ENCODE assay signal across 18 cellular contexts in genomic region chr2:70630761-70631160, GRCh38.
DNase-seq lines count a peak whose midpoint lies in the region; ATAC-seq, FAIRE-seq and TF ChIP-seq lines count a peak whose summit lies in the region.
"Had no signal": no experiment of that assay in that cellular context is flagged by ENCODE, and none has a peak within 500 bp of the region (broad histone marks: within the 10 kb centered on the region; RNA-seq: fewer than 3 reads in every experiment).

No MANE protein-coding gene starts in this region.

- no peak for TF ChIP-seq RAD21 in K562 (CRISPR knock-in tag; conservative IDR thresholded peaks at IDR 0.05 in 1 of 2, IDR thresholded peaks at IDR 0.05 in 1 of 2)

- POLR2A ChIA-PET in K562 (lab: Yijun Ruan, JAX): no interaction called here

- H3K36me3 ChIP-seq in K562 (ENCODE audit: control insufficient read depth, insufficient read depth, low read length): no peaks in the 10 kb centered on the region
- H3K36me3 ChIP-seq: BLaER1 had no signal

- no peaks in the 10 kb centered on the region for H3K9me1 ChIP-seq in K562 (ENCODE audit: control insufficient read depth, insufficient read depth, low read length)

- H3K4me1 ChIP-seq in K562 (replicated peaks in 1 of 2; ENCODE audit: control insufficient read depth in 2 of 2, insufficient read depth in 2 of 2, low read length in 2 of 2): peaks cover 0 to 5% of the 10 kb centered on the region in 2 experiments; a peak in 3 of 5 replicates

- no peak overlapping the region for H3K9ac ChIP-seq in K562 (ENCODE audit: insufficient read depth in 1 of 2, low read depth in 2 of 2, low read length in 2 of 2)
- H3K9ac ChIP-seq: BLaER1 had no signal

- no peak overlapping the region for H3K4me3 ChIP-seq in K562
- H3K4me3 ChIP-seq: BLaER1 had no signal

- TF ChIP-seq POLR2A in K562 (conservative IDR thresholded peaks at IDR 0.05): no peak

- no peak for TF ChIP-seq EP300 in K562 (IDR thresholded peaks at IDR 0.05; ENCODE audit: low read length)

- no peaks in the 10 kb centered on the region for H4K20me1 ChIP-seq in K562 (replicated peaks; ENCODE audit: control insufficient read depth, insufficient read depth, low read length)
- H4K20me1 ChIP-seq: BLaER1 had no signal

- H3K4me2 ChIP-seq in K562 (ENCODE audit: insufficient read depth, low read length): no peak overlapping the region
- H3K4me2 ChIP-seq: BLaER1 had no signal

- H3K27ac ChIP-seq in K562 (ENCODE audit: extremely low read depth, low read depth, low read length): no peak overlapping the region
- H3K27ac ChIP-seq: BLaER1 had no signal

- DNase-seq in NOMO-1 treated with DMSO at 0.1 percent for 48 hours (lab: John Stamatoyannopoulos, UW; ENCODE audit: unreplicated experiment): peak; percentile 31
- DNase-seq in NOMO-1 treated with dmso at 0.1 percent for 144 hours (lab: John Stamatoyannopoulos, UW; ENCODE audit: unreplicated experiment): no peak
- peak; percentile 52 for DNase-seq in MV-4-11 (lab: John Stamatoyannopoulos, UW)
- no peak for DNase-seq in K562 (ENCODE audit: extremely low read depth in 1 of 4, low spot score in 3 of 4)
- no peak for DNase-seq in superior temporal gyrus (ENCODE audit: extremely low spot score)
- DNase-seq in activated CD8-positive, alpha-beta memory T cell treated with anti-CD3 and anti-CD28 coated beads, Interleukin-2, amount 50 U/mL, for 4 hours: no peak
- DNase-seq: 8988T; AML-193; Calu3; CD4-positive, CD25-positive, alpha-beta regulatory T cell; DMS 273 treated with DMSO at 0.1 percent for 48 hours; IMR-90; KG1 had no signal

- intact Hi-C loops in K562 (cut with micrococcal nuclease): no loop called here

- H3K9me3 ChIP-seq in K562 (replicated peaks; ENCODE audit: control insufficient read depth, insufficient read depth, low read depth, low read length): no peaks in the 10 kb centered on the region

- H2AFZ ChIP-seq in K562 (ENCODE audit: low read depth, low read length): no peak overlapping the region

- in situ Hi-C loops in K562 (cut with MboI): loop anchor here (25.0 kb wide), 1 partner anchor 718 kb away; the partner anchor contains the start of gene MXD1

- ATAC-seq in K562 (no peak), GM18873 (IDR thresholded peaks at IDR 0.05; ENCODE audit: low FRiP score, unreplicated experiment) (no peak)
- ATAC-seq: HCT116 had no signal

- 0% methylated on average over 1 of the region's 1 CpG for WGBS in K562 (ENCODE audit: insufficient coverage, low coverage, missing lambda C conversion rate)

- H3K79me2 ChIP-seq in K562 (ENCODE audit: control insufficient read depth, insufficient read depth, low read length): no peaks in the 10 kb centered on the region

- no peak for FAIRE-seq in K562 (lab: Jason Lieb, UNC)
- FAIRE-seq: GM19239, H54 had no signal

- peaks cover 0 to 7% of the 10 kb centered on the region in 2 experiments; a peak in 2 of 5 replicates for H3K27me3 ChIP-seq in K562 (ENCODE audit: control insufficient read depth in 2 of 2, insufficient read depth in 2 of 2, low read length in 2 of 2)
- H3K27me3 ChIP-seq: BLaER1 had no signal

- no TSS peak for BruUV-seq in K562 (replicated peaks; lab: Mats Ljungman, UMichigan)

- CTCF ChIA-PET in K562 (lab: Yijun Ruan, JAX; ENCODE audit: low intra/inter-chr PET ratio): no interaction called here

- no peak for TF ChIP-seq CTCF in K562 (IDR thresholded peaks at IDR 0.05 in 2 of 3, conservative IDR thresholded peaks at IDR 0.05 in 1 of 3; ENCODE audit: insufficient read depth in 2 of 3, low read depth in 1 of 3, low read length in 3 of 3)

TF ChIP-seq in K562, 482 proteins besides CTCF, POLR2A, EP300 and RAD21:
- TF ChIP-seq ZNF143 (CRISPR knock-in tag; IDR thresholded peaks at IDR 0.05) (no peak), SPI1 (IDR thresholded peaks at IDR 0.05; ENCODE audit: borderline replicate concordance, low read depth, low read length) (peak; percentile 88)

Comparison
In these comparisons a context has a peak if more than half of its experiments do, and no peak if none do; other contexts are left out.
1. DNase-seq: peak in NOMO-1 treated with DMSO at 0.1 percent for 48 hours (single experiment) and MV-4-11 (single experiment); none in NOMO-1 treated with dmso at 0.1 percent for 144 hours (single experiment), K562 (0 of 4), superior temporal gyrus (single experiment) and activated CD8-positive, alpha-beta memory T cell treated with anti-CD3 and anti-CD28 coated beads, Interleukin-2, amount 50 U/mL, for 4 hours (single experiment).